26 cellular contexts compared by ENCODE assay signal in genomic region chrX:68506649-68507048, GRCh38. TPM values are rescaled to one million over a fixed set of nuclear protein-coding genes. Genes with fewer than 3 reads are reported as not detected.
A peak's percentile ranks its signal among the peaks of the same experiment; 100 is the strongest.
DNase-seq lines count a peak whose midpoint lies in the region; ATAC-seq, FAIRE-seq and TF ChIP-seq lines count a peak whose summit lies in the region.
"Had no signal": no experiment of that assay in that cellular context is flagged by ENCODE, and none has a peak within 500 bp of the region (broad histone marks: within the 10 kb centered on the region; RNA-seq: fewer than 3 reads in every experiment).

No MANE protein-coding gene starts in this region.

- H3K36me3 ChIP-seq in K562 (ENCODE audit: control insufficient read depth, insufficient read depth, low read length) (peaks cover 46% of the 10 kb centered on the region), psoas muscle (ENCODE audit: insufficient read depth in 1 of 2, low read depth in 1 of 2) (peaks cover 0 to 8% of the 10 kb centered on the region in 2 donors)
- H3K36me3 ChIP-seq: BE2C had no signal

- no peak overlapping the region for H3K4me3 ChIP-seq in K562
- H3K4me3 ChIP-seq in psoas muscle: no peak overlapping the region
- H3K4me3 ChIP-seq: A549; BLaER1 treated with 17β-estradiol and CSF1 and Interleukin-3, amounts not matched to agents 10 nM and 100 nM; HAP-1 had no signal

- peaks cover 73% of the 10 kb centered on the region for H3K4me1 Mint-ChIP-seq in CD4-positive, alpha-beta T cell (ENCODE audit: low read depth)

- no TSS peak for BruUV-seq in K562 (replicated peaks; lab: Mats Ljungman, UMichigan)

- no peaks in the 10 kb centered on the region for H3K9me3 Mint-ChIP-seq in CD4-positive, alpha-beta T cell
- H3K9me3 Mint-ChIP-seq: CD4-positive, alpha-beta memory T cell; HFFc6 had no signal

- POLR2A ChIA-PET in CD4-positive, alpha-beta T cell (lab: Charles Lee): no interaction called here
- POLR2A ChIA-PET in K562 (lab: Yijun Ruan, JAX): interaction anchor here (0.6 kb wide), 1 partner anchor 9 kb away, joined by 3 read pairs; no protein-coding TSS in a partner anchor

- H2AFZ ChIP-seq in K562 (ENCODE audit: low read depth, low read length): no peak overlapping the region

- H3K9me1 ChIP-seq in K562 (ENCODE audit: control insufficient read depth, insufficient read depth, low read length): peaks cover 2% of the 10 kb centered on the region

- H3K4me2 ChIP-seq in K562 (ENCODE audit: insufficient read depth, low read length): no peak overlapping the region
- H3K4me2 ChIP-seq: A549; BLaER1 treated with 17β-estradiol and CSF1 and Interleukin-3, amounts not matched to agents 10 nM and 100 nM had no signal

- H3K27ac ChIP-seq in CD4-positive, alpha-beta T cell (ENCODE audit: low read depth, low read length): no peak overlapping the region
- no peak overlapping the region for H3K27ac ChIP-seq in K562 (ENCODE audit: extremely low read depth, low read depth, low read length)
- peak overlapping the region; percentile 21 for H3K27ac ChIP-seq in psoas muscle
- H3K27ac ChIP-seq: A549; BLaER1 treated with 17β-estradiol and CSF1 and Interleukin-3, amounts not matched to agents 10 nM and 100 nM had no signal

- no peaks in the 10 kb centered on the region for H3K9me3 ChIP-seq in CD4-positive, alpha-beta T cell (ENCODE audit: control insufficient read depth, low read length)
- H3K9me3 ChIP-seq in K562 (replicated peaks; ENCODE audit: control insufficient read depth, insufficient read depth, low read depth, low read length): no peaks in the 10 kb centered on the region
- H3K9me3 ChIP-seq in psoas muscle: no peaks in the 10 kb centered on the region
- H3K9me3 ChIP-seq: A549; BE2C; BLaER1 treated with 17β-estradiol and CSF1 and Interleukin-3, amounts not matched to agents 10 nM and 100 nM; HAP-1 had no signal

- no peak for TF ChIP-seq CTCF in CD4-positive, alpha-beta T cell (IDR thresholded peaks at IDR 0.05)
- TF ChIP-seq CTCF in K562 (IDR thresholded peaks at IDR 0.05 in 2 of 3, conservative IDR thresholded peaks at IDR 0.05 in 1 of 3; ENCODE audit: insufficient read depth in 2 of 3, low read depth in 1 of 3, low read length in 3 of 3) (no peak), psoas muscle (IDR thresholded peaks at IDR 0.05) (no peak)

- CTCF ChIA-PET in CD4-positive, alpha-beta T cell (lab: Charles Lee): no interaction called here
- CTCF ChIA-PET in K562 (lab: Yijun Ruan, JAX; ENCODE audit: low intra/inter-chr PET ratio): no interaction called here

- H3K79me2 ChIP-seq in K562 (ENCODE audit: control insufficient read depth, insufficient read depth, low read length): peaks cover 79% of the 10 kb centered on the region

- intact Hi-C loops in Right ventricle myocardium superior (cut with DNase I): loop anchor here (10.0 kb wide), 1 partner anchor 298 kb away; no protein-coding TSS in a partner anchor
- intact Hi-C loops in cardiac septum (cut with DNase I): no loop called here
- intact Hi-C loops in CD4-positive, alpha-beta T cell (cut with DNase I, micrococcal nuclease): no loop called here
- intact Hi-C loops in K562 (cut with micrococcal nuclease): no loop called here
- intact Hi-C loops in psoas muscle (cut with DNase I): loop anchor here in 1 of 2 donors (10.0 kb wide), 1 partner anchor 318 kb away; the partner anchor contains the start of gene EFNB1

- no peak for TF ChIP-seq EP300 in K562 (IDR thresholded peaks at IDR 0.05; ENCODE audit: low read length)

- TF ChIP-seq RAD21 in K562 (CRISPR knock-in tag; conservative IDR thresholded peaks at IDR 0.05 in 1 of 2, IDR thresholded peaks at IDR 0.05 in 1 of 2): no peak

- WGBS in K562 (ENCODE audit: insufficient coverage, low coverage, missing lambda C conversion rate): 77% methylated on average over 2 of the region's 2 CpGs
- 22 to 47% (median 44%) methylated on average over 2 of the region's 2 CpGs for WGBS in psoas muscle, 3 donors

- no peak for FAIRE-seq in K562 (lab: Jason Lieb, UNC)
- FAIRE-seq: A549, GM12891, GM18507, H54 had no signal

- ATAC-seq in Right ventricle myocardium superior (ENCODE audit: poor library complexity) (peak; percentile 72), K562 (peak; percentile 25; the same call in 1 of the 3 replicates), psoas muscle (peak in 2 of 4 donors; percentile 61 to 64)
- ATAC-seq in CD4-positive, alpha-beta T cell (ENCODE audit: poor library complexity): no peak
- ATAC-seq: A549 had no signal

- H3K4me3 Mint-ChIP-seq in CD4-positive, alpha-beta T cell: no peak overlapping the region
- H3K4me3 Mint-ChIP-seq: CD14-positive monocyte, HFFc6 had no signal

- H3K36me3 Mint-ChIP-seq in CD4-positive, alpha-beta T cell (ENCODE audit: low read depth): peaks cover 49% of the 10 kb centered on the region

- H4K20me1 ChIP-seq in K562 (replicated peaks; ENCODE audit: control insufficient read depth, insufficient read depth, low read length): peaks cover 6% of the 10 kb centered on the region

- no peak for TF ChIP-seq POLR2A in K562 (conservative IDR thresholded peaks at IDR 0.05)

- DNase-seq in Right ventricle myocardium superior (no peak), cardiac septum (ENCODE audit: low spot score) (no peak), K562 (ENCODE audit: extremely low read depth in 1 of 4, low spot score in 3 of 4) (no peak), psoas muscle (no peak), KG1 (lab: John Stamatoyannopoulos, UW) (no peak)
- DNase-seq in CD4-positive, alpha-beta T cell: no peak
- no peak for DNase-seq in stimulated activated CD4-positive, alpha-beta T cell treated with anti-CD3 and anti-CD28 coated beads, Interleukin-12 subunit alpha, Interleukin-12 subunit beta, amount 100 ng/mL, for 4 hours
- DNase-seq: 8988T; ACHN; AML-193; BE2C; Calu3; CD4-positive, alpha-beta memory T cell; COR-L47; DMS53; DMS79 treated with DMSO at 0.1 percent for 48 hours; GF-D8; GOT3; HFFc6 had no signal

- in situ Hi-C loops in K562 (cut with MboI): loop anchor here (5.0 kb wide), 1 partner anchor 206 kb away; no protein-coding TSS in a partner anchor

- H3K27me3 ChIP-seq in CD4-positive, alpha-beta T cell (ENCODE audit: control insufficient read depth, insufficient read depth, low read length): no peaks in the 10 kb centered on the region
- H3K27me3 ChIP-seq in K562 (ENCODE audit: control insufficient read depth in 2 of 2, insufficient read depth in 2 of 2, low read length in 2 of 2): no peaks in the 10 kb centered on the region
- H3K27me3 ChIP-seq in psoas muscle (ENCODE audit: insufficient read depth in 3 of 3, low read length in 2 of 3): peaks cover 0 to 6% (median 0%) of the 10 kb centered on the region in 3 donors
- H3K27me3 ChIP-seq: BE2C had no signal

- H3K27me3 Mint-ChIP-seq in CD4-positive, alpha-beta T cell: no peaks in the 10 kb centered on the region
- H3K27me3 Mint-ChIP-seq: CD4-positive, alpha-beta memory T cell had no signal

- H3K27ac Mint-ChIP-seq in CD4-positive, alpha-beta T cell: peak overlapping the region; percentile 95
- H3K27ac Mint-ChIP-seq: CD14-positive monocyte, HFFc6 had no signal

- H3K4me1 ChIP-seq in K562 (replicated peaks in 1 of 2; ENCODE audit: control insufficient read depth in 2 of 2, insufficient read depth in 2 of 2, low read length in 2 of 2): peaks cover 0 to 11% of the 10 kb centered on the region in 2 experiments; a peak in 3 of 5 replicates
- H3K4me1 ChIP-seq in psoas muscle: peaks cover 23% of the 10 kb centered on the region
- H3K4me1 ChIP-seq: BE2C; BLaER1 treated with 17β-estradiol and CSF1 and Interleukin-3, amounts not matched to agents 10 nM and 100 nM had no signal

- H3K9ac ChIP-seq in K562 (ENCODE audit: insufficient read depth in 1 of 2, low read depth in 2 of 2, low read length in 2 of 2): no peak overlapping the region
- H3K9ac ChIP-seq: BLaER1 treated with 17β-estradiol and CSF1 and Interleukin-3, amounts not matched to agents 10 nM and 100 nM had no signal

TF ChIP-seq in K562, 482 proteins besides CTCF, POLR2A, EP300 and RAD21:
- TF ChIP-seq TEAD1 (CRISPR knock-in tag; IDR thresholded peaks at IDR 0.05): no peak

RNA-seq across cellular contexts. Expression of gene YIPF6, which starts 7.8 kb away (rescaled TPM):
- total RNA-seq in Right ventricle myocardium superior: 29.7 TPM
- total RNA-seq in cardiac septum: 29.4 TPM
- 1 to 10 TPM; 7.0 to 7.4 TPM for total RNA-seq in CD4-positive, alpha-beta T cell
- 22.5 and 60.7 TPM in 2 replicates for total RNA-seq in K562 (2011; cell fraction: chromatin; rRNA removed; ENCODE audit: low replicate concordance)
- total RNA-seq in K562 (2011; cell fraction: nucleolus; rRNA removed): 18.8 and 20.0 TPM in 2 replicates
- total RNA-seq in K562 (2011; cell fraction: nucleoplasm; rRNA removed): 38.9 and 76.5 TPM in 2 replicates
- total RNA-seq in K562 (2014; rRNA removed): 7.7 and 10.7 TPM in 2 replicates
- 25.8 and 30.3 TPM in 2 replicates for total RNA-seq in K562 (2014; rRNA removed; fragmentation: Illumina TruSeq; extraction: Trizol)
- 12.0 and 14.1 TPM in 2 replicates for total RNA-seq in K562 (2015; rRNA removed; fragmentation: Illumina TruSeq; extraction: Trizol)
- total RNA-seq in K562 (2021): 22.4 and 26.5 TPM in 2 replicates
- 29.1 and 32.1 TPM in 2 replicates for polyA plus RNA-seq in K562 (2011; rRNA removed)
- 10.4 and 24.0 TPM in 2 replicates for polyA plus RNA-seq in K562 (2011; cell fraction: cytosol; rRNA removed)
- 17.6 and 24.1 TPM in 2 replicates for polyA plus RNA-seq in K562 (2011; cell fraction: nucleus; rRNA removed)
- polyA plus RNA-seq in K562 (2012): 11.5 and 13.9 TPM in 2 replicates
- polyA plus RNA-seq in K562 (2014; fragmentation: Illumina TruSeq; extraction: Trizol): 14.3 and 15.6 TPM in 2 replicates
- 10 to 100 TPM; 31.3 to 44.2 TPM for polyA plus RNA-seq in K562 (2014; fragmentation: Nextera tagmentation; extraction: Ambion mirVana)
- 10.3 and 12.8 TPM in 2 replicates for polyA plus RNA-seq in K562 (2014; rRNA removed)
- 18.1 and 20.2 TPM in 2 replicates for polyA minus RNA-seq in K562 (2011; rRNA and poly(A)+ RNA removed)
- polyA minus RNA-seq in K562 (2011; cell fraction: cytosol; rRNA and poly(A)+ RNA removed): 6.5 and 9.6 TPM in 2 replicates
- polyA minus RNA-seq in K562 (2011; cell fraction: nucleus; rRNA and poly(A)+ RNA removed): 9.6 and 15.7 TPM in 2 replicates
- 10 to 100 TPM; 30.4 to 43.3 (median 35.8) TPM for total RNA-seq in psoas muscle
- 10 to 100 TPM; 12.9 to 27.2 (median 15.2) TPM for polyA plus RNA-seq in psoas muscle
